9 cellular contexts compared by ENCODE assay signal in the genomic region with DNA sequence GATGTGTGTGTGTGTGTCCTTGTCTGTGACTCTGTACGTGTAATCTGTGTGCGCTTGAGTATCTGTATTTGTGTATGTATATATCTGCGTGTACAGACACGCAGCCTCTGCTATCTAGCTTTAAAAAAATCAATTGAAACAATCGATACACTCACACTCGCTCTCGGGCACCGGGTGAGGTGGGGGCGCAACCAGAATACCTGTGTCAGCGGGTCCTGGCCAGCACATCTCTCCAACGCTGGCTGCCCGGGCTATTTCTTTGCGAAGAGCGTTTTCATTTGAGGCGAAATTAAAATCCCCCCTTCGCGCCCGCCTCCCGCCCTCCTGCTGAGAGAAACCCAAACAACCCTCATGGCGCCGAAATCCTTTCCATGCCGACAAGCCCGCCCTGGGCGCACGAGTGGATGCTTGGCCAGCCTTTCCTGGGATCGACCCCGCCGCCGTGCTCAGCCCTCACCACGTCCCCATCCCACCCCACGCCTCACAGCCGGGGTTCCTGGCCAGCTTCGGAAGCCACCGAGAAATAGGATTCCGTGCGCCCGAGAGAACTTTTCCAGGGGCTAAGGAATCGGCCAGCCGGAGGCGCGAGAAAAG. TPM values are rescaled to one million over a fixed set of nuclear protein-coding genes. Genes with fewer than 3 reads are reported as not detected.
DNase-seq lines count a peak whose midpoint lies in the region; ATAC-seq and TF ChIP-seq lines count a peak whose summit lies in the region.
"Had no signal": no experiment of that assay in that cellular context is flagged by ENCODE, and none has a peak within 500 bp of the region (broad histone marks: within the 10 kb centered on the region; RNA-seq: fewer than 3 reads in every experiment).

No MANE protein-coding gene starts in this region.

- H3K36me3 ChIP-seq in gastrocnemius medialis = no peaks in the 10 kb centered on the region
- H3K36me3 ChIP-seq: lower lobe of right lung had no signal

- no peak for TF ChIP-seq POLR2A in gastrocnemius medialis (IDR thresholded peaks at IDR 0.05)

- DNase-seq in NCI-H146 (lab: John Stamatoyannopoulos, UW) (peak; percentile 38), NCI-H146 treated with DMSO at 0.1 percent for 48 hours (lab: John Stamatoyannopoulos, UW; ENCODE audit: unreplicated experiment) (no peak), NCI-H1105 (lab: John Stamatoyannopoulos, UW) (peak; percentile 22), dorsolateral prefrontal cortex (peak in 1 of 10 donors; percentile 27), gastrocnemius medialis (no peak), AG08396 (ENCODE audit: low spot score) (no peak)
- DNase-seq: lower lobe of right lung had no signal

- H3K4me3 ChIP-seq in dorsolateral prefrontal cortex = peak overlapping the region; percentile 42 to 80 (median 68)
- H3K4me3 ChIP-seq in gastrocnemius medialis = peak overlapping the region; percentile 42 to 54 (median 50)

- TF ChIP-seq CTCF in dorsolateral prefrontal cortex (IDR thresholded peaks at IDR 0.05 in 54 of 56, conservative IDR thresholded peaks at IDR 0.05 in 2 of 56; ENCODE audit: low read depth in 1 of 56, partially characterized antibody in 56 of 56) = no peak
- no peak for TF ChIP-seq CTCF in gastrocnemius medialis (IDR thresholded peaks at IDR 0.05 in 4 of 5, conservative IDR thresholded peaks at IDR 0.05 in 1 of 5)

- peaks cover 0 to 12% (median 0%) of the 10 kb centered on the region in 45 donors for H3K27me3 ChIP-seq in dorsolateral prefrontal cortex
- peaks cover 49 to 65% (median 56%) of the 10 kb centered on the region in 3 donors for H3K27me3 ChIP-seq in gastrocnemius medialis

- ATAC-seq in gastrocnemius medialis = no peak
- no peak for ATAC-seq in GM19397 (IDR thresholded peaks at IDR 0.05; ENCODE audit: unreplicated experiment)
- no peak for ATAC-seq in GM21619 (IDR thresholded peaks at IDR 0.05; ENCODE audit: unreplicated experiment)

- H3K9me3 ChIP-seq in gastrocnemius medialis = no peaks in the 10 kb centered on the region
- H3K9me3 ChIP-seq: lower lobe of right lung had no signal

- intact Hi-C loops in dorsolateral prefrontal cortex (cut with DNase I) (no loop called here), gastrocnemius medialis (cut with DNase I; ENCODE audit: low total_unique reads) (no loop called here)

- H3K27ac ChIP-seq in dorsolateral prefrontal cortex (peak overlapping the region in 57 of 59 donors; percentile 35 to 93 (median 85)), gastrocnemius medialis (no peak overlapping the region)
- H3K27ac ChIP-seq: lower lobe of right lung had no signal

- in situ Hi-C loops in gastrocnemius medialis (cut with MboI; ENCODE audit: low sequenced_read_pairs in 4 of 4) = no loop called here

- H3K4me1 ChIP-seq in gastrocnemius medialis = peaks cover 10 to 23% of the 10 kb centered on the region in 2 donors

RNA-seq across cellular contexts. Expression of a gene that starts 1.2 kb away (rescaled TPM):
- 100 to 1,000 TPM in 1 of 120 experiments, 10 to 100 TPM in 119; 19.6 to 100 (median 62.4) TPM for total RNA-seq in dorsolateral prefrontal cortex
- total RNA-seq in gastrocnemius medialis = not detected
- total RNA-seq: lower lobe of right lung had no signal

RNA-seq across cellular contexts. Expression of a gene that starts 41.2 kb away (rescaled TPM):
- total RNA-seq in dorsolateral prefrontal cortex = 100 to 1,000 TPM in 1 of 120 experiments, 10 to 100 TPM in 119; 19.9 to 103 (median 62.0) TPM
- under 1 TPM in 2 of 4 donors, not detected in 2; 0.05 TPM for total RNA-seq in gastrocnemius medialis

RNA-seq across cellular contexts. Expression of a gene that starts 42.4 kb away (rescaled TPM):
- total RNA-seq in dorsolateral prefrontal cortex (100 to 1,000 TPM in 30 of 120 experiments, 10 to 100 TPM in 90; 63.6 to 149 (median 93.0) TPM), gastrocnemius medialis (100 to 1,000 TPM; 114 to 178 (median 120) TPM)

Comparison
In these comparisons a context has a peak if more than half of its experiments do, and no peak if none do; other contexts are left out.
1. DNase-seq: peak in NCI-H146 (single experiment) and NCI-H1105 (single experiment); none in NCI-H146 treated with DMSO at 0.1 percent for 48 hours (single experiment), gastrocnemius medialis (0 of 2) and AG08396 (single experiment).
2. H3K27ac ChIP-seq: peak in dorsolateral prefrontal cortex (57 of 59); none in gastrocnemius medialis (0 of 4).
3. RNA of a gene that starts 1.2 kb away (total RNA-seq): 19.6 to 100 TPM in dorsolateral prefrontal cortex; not detected in gastrocnemius medialis; every median in the first group is over 10 times any median in the second.
4. RNA of a gene that starts 41.2 kb away (total RNA-seq): 19.9 to 103 TPM in dorsolateral prefrontal cortex; 0.05 TPM in gastrocnemius medialis; every median in the first group is over 10 times any median in the second.